3 cellular contexts compared by ENCODE assay signal in genomic region chr14:61106627-61107147, GRCh38.
TF ChIP-seq lines count a peak whose summit lies in the region.

No MANE protein-coding gene starts in this region.

TF ChIP-seq in SK-N-SH, 30 proteins besides CTCF, POLR2A, EP300 and RAD21:
- TF ChIP-seq SMC3 (IDR thresholded peaks at IDR 0.05; ENCODE audit: low read depth, low read length), result peak; percentile 17; the same call in 1 of the 2 replicates
- TF ChIP-seq, protein P1, sequence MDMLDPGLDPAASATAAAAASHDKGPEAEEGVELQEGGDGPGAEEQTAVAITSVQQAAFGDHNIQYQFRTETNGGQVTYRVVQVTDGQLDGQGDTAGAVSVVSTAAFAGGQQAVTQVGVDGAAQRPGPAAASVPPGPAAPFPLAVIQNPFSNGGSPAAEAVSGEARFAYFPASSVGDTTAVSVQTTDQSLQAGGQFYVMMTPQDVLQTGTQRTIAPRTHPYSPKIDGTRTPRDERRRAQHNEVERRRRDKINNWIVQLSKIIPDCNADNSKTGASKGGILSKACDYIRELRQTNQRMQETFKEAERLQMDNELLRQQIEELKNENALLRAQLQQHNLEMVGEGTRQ (IDR thresholded peaks at IDR 0.05; ENCODE audit: borderline replicate concordance, low read depth, low read length), result no peak

TF ChIP-seq in SK-N-SH treated with all-trans-retinoic acid at 6 μM for 48 hours, 23 proteins besides CTCF, POLR2A, EP300 and RAD21:
- TF ChIP-seq ARNTL (CRISPR knock-in tag; IDR thresholded peaks at IDR 0.05; ENCODE audit: borderline replicate concordance, low read depth) (no peak), POU6F1 (CRISPR knock-in tag; IDR thresholded peaks at IDR 0.05; ENCODE audit: borderline replicate concordance, low read depth) (no peak), ESRRG (CRISPR knock-in tag; IDR thresholded peaks at IDR 0.05) (no peak), CSRNP3 (CRISPR knock-in tag; IDR thresholded peaks at IDR 0.05) (no peak), TOX (CRISPR knock-in tag; IDR thresholded peaks at IDR 0.05; ENCODE audit: borderline replicate concordance) (no peak), RARB (CRISPR knock-in tag; IDR thresholded peaks at IDR 0.05) (no peak), ZFP3 (CRISPR knock-in tag; IDR thresholded peaks at IDR 0.05) (no peak), ISL1 (CRISPR knock-in tag; IDR thresholded peaks at IDR 0.05) (no peak), CSDC2 (CRISPR knock-in tag; IDR thresholded peaks at IDR 0.05) (no peak)
- TF ChIP-seq, protein P2, sequence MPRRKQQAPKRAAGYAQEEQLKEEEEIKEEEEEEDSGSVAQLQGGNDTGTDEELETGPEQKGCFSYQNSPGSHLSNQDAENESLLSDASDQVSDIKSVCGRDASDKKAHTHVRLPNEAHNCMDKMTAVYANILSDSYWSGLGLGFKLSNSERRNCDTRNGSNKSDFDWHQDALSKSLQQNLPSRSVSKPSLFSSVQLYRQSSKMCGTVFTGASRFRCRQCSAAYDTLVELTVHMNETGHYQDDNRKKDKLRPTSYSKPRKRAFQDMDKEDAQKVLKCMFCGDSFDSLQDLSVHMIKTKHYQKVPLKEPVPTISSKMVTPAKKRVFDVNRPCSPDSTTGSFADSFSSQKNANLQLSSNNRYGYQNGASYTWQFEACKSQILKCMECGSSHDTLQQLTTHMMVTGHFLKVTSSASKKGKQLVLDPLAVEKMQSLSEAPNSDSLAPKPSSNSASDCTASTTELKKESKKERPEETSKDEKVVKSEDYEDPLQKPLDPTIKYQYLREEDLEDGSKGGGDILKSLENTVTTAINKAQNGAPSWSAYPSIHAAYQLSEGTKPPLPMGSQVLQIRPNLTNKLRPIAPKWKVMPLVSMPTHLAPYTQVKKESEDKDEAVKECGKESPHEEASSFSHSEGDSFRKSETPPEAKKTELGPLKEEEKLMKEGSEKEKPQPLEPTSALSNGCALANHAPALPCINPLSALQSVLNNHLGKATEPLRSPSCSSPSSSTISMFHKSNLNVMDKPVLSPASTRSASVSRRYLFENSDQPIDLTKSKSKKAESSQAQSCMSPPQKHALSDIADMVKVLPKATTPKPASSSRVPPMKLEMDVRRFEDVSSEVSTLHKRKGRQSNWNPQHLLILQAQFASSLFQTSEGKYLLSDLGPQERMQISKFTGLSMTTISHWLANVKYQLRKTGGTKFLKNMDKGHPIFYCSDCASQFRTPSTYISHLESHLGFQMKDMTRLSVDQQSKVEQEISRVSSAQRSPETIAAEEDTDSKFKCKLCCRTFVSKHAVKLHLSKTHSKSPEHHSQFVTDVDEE (CRISPR knock-in tag; IDR thresholded peaks at IDR 0.05), result no peak

TF ChIP-seq in H1, 55 proteins besides CTCF, POLR2A, EP300 and RAD21:
- TF ChIP-seq ATF3 (IDR thresholded peaks at IDR 0.05; ENCODE audit: insufficient read depth, low read depth, low read length) (no peak), KDM1A (IDR thresholded peaks at IDR 0.05; ENCODE audit: borderline replicate concordance, low read length) (peak; percentile 62; the same call in 1 of the 2 replicates), FOSL1 (IDR thresholded peaks at IDR 0.05; ENCODE audit: insufficient read depth, low read depth, low read length) (no peak), KDM5A (IDR thresholded peaks at IDR 0.05; ENCODE audit: low read length) (no peak)
